In the genomic region with DNA sequence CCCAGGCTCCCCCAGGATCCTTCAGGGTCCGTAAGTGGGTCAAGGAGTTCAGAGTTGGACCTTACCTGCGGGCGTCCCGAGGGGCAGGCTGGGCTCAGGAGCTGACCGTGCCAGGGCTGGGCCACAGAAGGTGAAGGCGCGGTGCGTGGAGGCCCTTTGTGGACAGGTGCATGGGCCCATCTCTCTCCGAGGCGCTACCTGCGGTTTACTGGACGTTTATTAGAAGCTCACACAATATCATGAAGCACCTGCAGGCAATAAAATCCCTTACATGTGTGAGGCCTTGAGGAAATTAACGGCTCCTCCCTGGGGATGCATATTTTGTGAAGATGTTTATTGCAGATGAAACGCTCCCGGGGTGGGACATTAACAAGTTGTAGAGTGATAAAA, we compare ENCODE assay signal across 21 cellular contexts.
DNase-seq lines count a peak whose midpoint lies in the region; ATAC-seq and TF ChIP-seq lines count a peak whose summit lies in the region.
"Had no signal": no experiment of that assay in that cellular context is flagged by ENCODE, and none has a peak within 500 bp of the region (broad histone marks: within the 10 kb centered on the region; RNA-seq: fewer than 3 reads in every experiment).

No MANE protein-coding gene starts in this region.

- DNase-seq in putamen (ENCODE audit: low spot score) (no peak), left ventricle myocardium superior (no peak)
- DNase-seq in stimulated activated CD4-positive, alpha-beta T cell treated with anti-CD3 and anti-CD28 coated beads, Interleukin-2, amount 100 ng/mL, for 48 hours = no peak
- DNase-seq: activated CD4-positive, alpha-beta T cell treated with anti-CD3 and anti-CD28 coated beads for 48 hours; activated naive CD4-positive, alpha-beta T cell treated with anti-CD3 and anti-CD28 coated beads, Interleukin-2, amount 50 U/mL, for 16 hours; anterior cingulate cortex; Caco-2; caudate nucleus; IMR-90; left colon; MM.1S; NCI-H187; NCI-H446; RPMI8226; stimulated activated naive CD8-positive, alpha-beta T cell treated with anti-CD3 and anti-CD28 coated beads, Interleukin-15, amount 100 ng/mL, for 72 hours had no signal

- no peak for TF ChIP-seq CTCF in OCI-LY3 (IDR thresholded peaks at IDR 0.05; ENCODE audit: low read depth, low read length)

- H3K4me2 ChIP-seq in OCI-LY3 (ENCODE audit: low read length) = peak overlapping the region; percentile 71

- H3K9me3 ChIP-seq in HUES6 (ENCODE audit: control insufficient read depth, insufficient read depth, low read depth, low read length) (no peaks in the 10 kb centered on the region), OCI-LY3 (ENCODE audit: insufficient read depth, low read length) (no peaks in the 10 kb centered on the region), iPS-20b (ENCODE audit: insufficient read depth, low read depth, low read length) (no peaks in the 10 kb centered on the region)
- H3K9me3 ChIP-seq: Caco-2, gastroesophageal sphincter, prostate gland had no signal

- H3K4me1 Mint-ChIP-seq in stimulated activated memory B cell treated with anti-CD40 and anti-IgM and Interleukin-4, amounts not matched to agents 10 μg/mL and 1 μg/mL and 100 μg/mL, for 72 hours = peaks cover 54% of the 10 kb centered on the region
- H3K4me1 Mint-ChIP-seq: stimulated activated naive CD8-positive, alpha-beta T cell treated with anti-CD3 and anti-CD28 coated beads, Interleukin-15, amount 100 ng/mL, for 72 hours had no signal

- H3K4me1 ChIP-seq in HUES6 (ENCODE audit: control insufficient read depth, insufficient read depth, low read length) (peaks cover 61% of the 10 kb centered on the region), OCI-LY3 (ENCODE audit: low read length) (peaks cover 14% of the 10 kb centered on the region), iPS-20b (ENCODE audit: insufficient read depth, low read length) (peaks cover 19% of the 10 kb centered on the region)
- H3K4me1 ChIP-seq: Caco-2, prostate gland had no signal

- no peak overlapping the region for H3K9ac ChIP-seq in HUES6 (ENCODE audit: low read length)
- no peak overlapping the region for H3K9ac ChIP-seq in OCI-LY3 (ENCODE audit: low read length)
- no peak overlapping the region for H3K9ac ChIP-seq in iPS-20b (ENCODE audit: low read depth, low read length)

- H3K9me3 Mint-ChIP-seq in stimulated activated memory B cell treated with anti-CD40 and anti-IgM and Interleukin-4, amounts not matched to agents 10 μg/mL and 1 μg/mL and 100 μg/mL, for 72 hours = no peaks in the 10 kb centered on the region
- H3K9me3 Mint-ChIP-seq: stimulated activated naive CD8-positive, alpha-beta T cell treated with anti-CD3 and anti-CD28 coated beads, Interleukin-15, amount 100 ng/mL, for 72 hours had no signal

- intact Hi-C loops in left ventricle myocardium superior (cut with micrococcal nuclease) = no loop called here

- peak overlapping the region; percentile 95 for H3K27ac Mint-ChIP-seq in stimulated activated memory B cell treated with anti-CD40 and anti-IgM and Interleukin-4, amounts not matched to agents 10 μg/mL and 1 μg/mL and 100 μg/mL, for 72 hours
- H3K27ac Mint-ChIP-seq: stimulated activated naive CD8-positive, alpha-beta T cell treated with anti-CD3 and anti-CD28 coated beads, Interleukin-15, amount 100 ng/mL, for 72 hours had no signal

- H3K79me2 ChIP-seq in OCI-LY3 (ENCODE audit: low read length) = no peaks in the 10 kb centered on the region

- H3K4me3 ChIP-seq in HUES6 (ENCODE audit: low read depth, low read length) = peak overlapping the region; percentile 48
- H3K4me3 ChIP-seq in OCI-LY3 (ENCODE audit: low read length) = peak overlapping the region; percentile 46
- H3K4me3 ChIP-seq in iPS-20b (ENCODE audit: low read length) = peak overlapping the region; percentile 51; the same call in 1 of the 2 replicates
- H3K4me3 ChIP-seq: gastroesophageal sphincter, prostate gland had no signal

- peaks cover 39% of the 10 kb centered on the region for H3K27me3 ChIP-seq in HUES6 (ENCODE audit: control insufficient read depth, insufficient read depth, low read length)
- H3K27me3 ChIP-seq in OCI-LY3 (ENCODE audit: low read depth, low read length) = peaks cover 88% of the 10 kb centered on the region
- H3K27me3 ChIP-seq in iPS-20b (ENCODE audit: insufficient read depth, low read length) = peaks cover 53% of the 10 kb centered on the region

- H3K27me3 Mint-ChIP-seq in stimulated activated memory B cell treated with anti-CD40 and anti-IgM and Interleukin-4, amounts not matched to agents 10 μg/mL and 1 μg/mL and 100 μg/mL, for 72 hours = no peaks in the 10 kb centered on the region

- no peaks in the 10 kb centered on the region for H3K36me3 Mint-ChIP-seq in stimulated activated memory B cell treated with anti-CD40 and anti-IgM and Interleukin-4, amounts not matched to agents 10 μg/mL and 1 μg/mL and 100 μg/mL, for 72 hours

- H3K27ac ChIP-seq in HUES6 (ENCODE audit: low read depth, low read length) (no peak overlapping the region), OCI-LY3 (ENCODE audit: low read length) (no peak overlapping the region), iPS-20b (ENCODE audit: low read length) (no peak overlapping the region)
- H3K27ac ChIP-seq: gastroesophageal sphincter, prostate gland had no signal

- ATAC-seq in stimulated activated memory B cell treated with anti-CD40 and anti-IgM and Interleukin-4, amounts not matched to agents 10 μg/mL and 1 μg/mL and 100 μg/mL, for 72 hours = peak; percentile 60
- ATAC-seq in left ventricle myocardium superior = no peak
- ATAC-seq: gastroesophageal sphincter; left colon; stimulated activated naive CD8-positive, alpha-beta T cell treated with anti-CD3 and anti-CD28 coated beads, Interleukin-15, amount 100 ng/mL, for 72 hours had no signal

- H3K4me3 Mint-ChIP-seq in stimulated activated memory B cell treated with anti-CD40 and anti-IgM and Interleukin-4, amounts not matched to agents 10 μg/mL and 1 μg/mL and 100 μg/mL, for 72 hours = peak overlapping the region; percentile 71
- H3K4me3 Mint-ChIP-seq: stimulated activated naive CD8-positive, alpha-beta T cell treated with anti-CD3 and anti-CD28 coated beads, Interleukin-15, amount 100 ng/mL, for 72 hours had no signal

- H3K36me3 ChIP-seq in HUES6 (ENCODE audit: control insufficient read depth, insufficient read depth, low read length) (no peaks in the 10 kb centered on the region), OCI-LY3 (replicated peaks; ENCODE audit: low read depth, low read length) (no peaks in the 10 kb centered on the region), iPS-20b (ENCODE audit: insufficient read depth, low read depth, low read length) (no peaks in the 10 kb centered on the region)
- H3K36me3 ChIP-seq: gastroesophageal sphincter, prostate gland had no signal

- no peak overlapping the region for H2AFZ ChIP-seq in OCI-LY3 (ENCODE audit: low read depth, low read length)

- H4K20me1 ChIP-seq in OCI-LY3 (ENCODE audit: insufficient read depth, low read length) = peaks cover 22% of the 10 kb centered on the region; the same call in 1 of the 2 replicates
